Comparison of ENCODE assay signal across 5 cellular contexts in genomic region chr9:74674077-74674476, GRCh38.
"Had no signal": no experiment of that assay in that cellular context is flagged by ENCODE, and none has a peak within 500 bp of the region (broad histone marks: within the 10 kb centered on the region; RNA-seq: fewer than 3 reads in every experiment).

No MANE protein-coding gene starts in this region.

- H3K4me3 ChIP-seq: K562 had no signal

- DNase-seq: H9, HCEC 1CT, IMR-90, KG1 had no signal

- H3K4me3 Mint-ChIP-seq: H9 had no signal

- ATAC-seq: K562 had no signal

- H3K27ac Mint-ChIP-seq: H9 had no signal

- H3K9me3 Mint-ChIP-seq: H9 had no signal
